22 cellular contexts compared by ENCODE assay signal in the genomic region with DNA sequence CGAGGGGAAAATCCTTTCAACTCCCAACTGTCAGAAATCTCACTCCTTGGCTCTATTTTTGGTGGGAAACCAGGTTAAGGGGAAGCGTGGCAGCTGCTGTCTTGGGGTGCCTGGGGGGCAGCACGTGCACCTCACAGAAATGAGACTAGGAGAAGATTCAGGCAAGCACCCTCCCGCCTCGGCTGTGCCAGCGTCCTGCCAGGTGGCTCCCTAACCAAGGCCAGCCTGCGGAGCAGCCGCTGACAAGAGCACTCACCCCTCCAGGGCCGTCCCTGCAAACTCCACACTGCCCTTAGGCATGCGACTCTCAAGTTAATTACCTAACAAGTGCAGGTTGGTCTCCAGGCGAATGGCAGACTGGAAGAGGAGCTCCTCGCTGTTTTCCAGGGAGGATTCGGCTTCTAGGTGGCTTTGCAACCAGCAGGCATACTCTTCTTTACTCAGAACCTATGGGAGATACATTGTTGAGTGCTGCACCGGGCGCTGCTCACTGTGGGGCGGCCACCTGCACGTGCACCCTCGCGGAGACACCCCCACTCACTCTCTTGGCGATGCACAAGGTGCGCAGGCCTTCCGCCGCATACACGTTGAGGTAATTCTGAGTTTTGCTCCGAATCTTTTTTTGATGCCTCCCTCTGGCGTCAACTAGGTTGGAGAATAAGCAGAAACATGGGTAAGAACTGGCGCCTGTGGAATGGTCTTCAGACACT.
"Had no signal": no experiment of that assay in that cellular context is flagged by ENCODE, and none has a peak within 500 bp of the region (broad histone marks: within the 10 kb centered on the region; RNA-seq: fewer than 3 reads in every experiment).

No MANE protein-coding gene starts in this region.

- H3K4me1 ChIP-seq: body of pancreas, heart left ventricle, tibial nerve had no signal

- H3K36me3 Mint-ChIP-seq: memory B cell had no signal

- DNase-seq: activated B cell treated with CpG ODN at 0.5 μM for 24 hours; activated CD4-positive, alpha-beta memory T cell treated with anti-CD3 and anti-CD28 coated beads for 36 hours; activated CD4-positive, alpha-beta T cell treated with anti-CD3 and anti-CD28 coated beads for 4 hours; activated gamma-delta T cell treated with Interleukin-2 at 50 U/mL for 16 hours; anterior cingulate cortex; effector CD4-positive, alpha-beta T cell; heart left ventricle; islet precursor cell; left cardiac atrium; stimulated activated CD4-positive, alpha-beta T cell treated with anti-CD3 and anti-CD28 coated beads, Interleukin-12 subunit alpha, Interleukin-12 subunit beta, amount 100 ng/mL, for 4 hours; substantia nigra; T1000 had no signal

- H3K4me3 Mint-ChIP-seq: activated B cell treated with CpG ODN at 0.5 μM for 24 hours; activated CD4-positive, alpha-beta memory T cell treated with anti-CD3 and anti-CD28 coated beads for 36 hours; activated naive CD4-positive, alpha-beta T cell treated with anti-CD3 and anti-CD28 coated beads, Interleukin-2, amount 50 U/mL, for 24 hours; dendritic cell treated with granulocyte-macrophage colony-stimulating factor and Interleukin-4, amounts not matched to agents 40 ng/mL and 50 ng/mL, for 4 days; memory B cell; nephron; stimulated activated naive CD8-positive, alpha-beta T cell treated with anti-CD3 and anti-CD28 coated beads, Interleukin-15, Interleukin-2, amounts not matched to agents 100 ng/mL and 50 ng/mL, for 24 hours had no signal

- H3K36me3 ChIP-seq: cardiac muscle cell, heart left ventricle had no signal

- H3K27me3 Mint-ChIP-seq: activated CD4-positive, alpha-beta memory T cell treated with anti-CD3 and anti-CD28 coated beads for 36 hours; activated naive CD4-positive, alpha-beta T cell treated with anti-CD3 and anti-CD28 coated beads, Interleukin-2, amount 50 U/mL, for 24 hours; dendritic cell treated with granulocyte-macrophage colony-stimulating factor and Interleukin-4, amounts not matched to agents 40 ng/mL and 50 ng/mL, for 4 days; memory B cell; stimulated activated naive CD8-positive, alpha-beta T cell treated with anti-CD3 and anti-CD28 coated beads, Interleukin-15, Interleukin-2, amounts not matched to agents 100 ng/mL and 50 ng/mL, for 24 hours had no signal

- H3K27me3 ChIP-seq: body of pancreas, heart left ventricle, tibial nerve had no signal

- H3K27ac Mint-ChIP-seq: activated B cell treated with CpG ODN at 0.5 μM for 24 hours; activated CD4-positive, alpha-beta memory T cell treated with anti-CD3 and anti-CD28 coated beads for 36 hours; activated naive CD4-positive, alpha-beta T cell treated with anti-CD3 and anti-CD28 coated beads, Interleukin-2, amount 50 U/mL, for 24 hours; dendritic cell treated with granulocyte-macrophage colony-stimulating factor and Interleukin-4, amounts not matched to agents 40 ng/mL and 50 ng/mL, for 4 days; memory B cell; nephron; stimulated activated naive CD8-positive, alpha-beta T cell treated with anti-CD3 and anti-CD28 coated beads, Interleukin-15, Interleukin-2, amounts not matched to agents 100 ng/mL and 50 ng/mL, for 24 hours had no signal

- H3K9me3 ChIP-seq: body of pancreas, heart left ventricle, tibial nerve had no signal

- H3K4me3 ChIP-seq: body of pancreas, cardiac muscle cell, heart left ventricle, tibial nerve had no signal

- FAIRE-seq: endometrium, urothelium cell line had no signal

- H3K4me1 Mint-ChIP-seq: activated B cell treated with CpG ODN at 0.5 μM for 24 hours; activated naive CD4-positive, alpha-beta T cell treated with anti-CD3 and anti-CD28 coated beads, Interleukin-2, amount 50 U/mL, for 24 hours; memory B cell; nephron had no signal

- H3K9me3 Mint-ChIP-seq: activated B cell treated with CpG ODN at 0.5 μM for 24 hours; activated CD4-positive, alpha-beta memory T cell treated with anti-CD3 and anti-CD28 coated beads for 36 hours; activated naive CD4-positive, alpha-beta T cell treated with anti-CD3 and anti-CD28 coated beads, Interleukin-2, amount 50 U/mL, for 24 hours; dendritic cell treated with granulocyte-macrophage colony-stimulating factor and Interleukin-4, amounts not matched to agents 40 ng/mL and 50 ng/mL, for 4 days; memory B cell; nephron; stimulated activated naive CD8-positive, alpha-beta T cell treated with anti-CD3 and anti-CD28 coated beads, Interleukin-15, Interleukin-2, amounts not matched to agents 100 ng/mL and 50 ng/mL, for 24 hours had no signal

- H3K27ac ChIP-seq: body of pancreas, cardiac muscle cell, heart left ventricle, tibial nerve had no signal

- ATAC-seq: body of pancreas, heart left ventricle, left cardiac atrium had no signal
